ENCODE assay signal across 1 cellular context in the genomic region with DNA sequence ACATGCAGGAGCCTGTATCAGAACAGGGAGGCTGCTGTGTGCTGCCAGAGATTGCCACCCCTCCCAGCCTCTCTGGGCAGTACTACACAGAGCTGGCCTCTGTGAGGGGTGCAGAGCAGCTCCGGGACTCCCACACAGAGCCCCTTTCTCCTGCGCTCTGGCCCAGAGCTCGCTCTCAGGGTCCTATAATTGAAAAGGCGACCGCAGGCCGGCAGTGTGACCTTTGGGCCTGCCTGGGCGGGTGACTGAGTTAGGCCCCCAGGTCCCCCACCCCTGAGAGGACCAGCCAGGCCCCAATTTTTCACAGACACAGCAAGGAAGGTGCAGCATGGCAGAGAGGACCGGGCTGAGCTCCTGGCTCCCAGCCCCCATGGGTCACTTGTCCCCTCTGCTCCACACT.
TF ChIP-seq lines count a peak whose summit lies in the region.

No MANE protein-coding gene starts in this region.

TF ChIP-seq in H1, 55 proteins besides CTCF, POLR2A, EP300 and RAD21:
- TF ChIP-seq, protein P1, sequence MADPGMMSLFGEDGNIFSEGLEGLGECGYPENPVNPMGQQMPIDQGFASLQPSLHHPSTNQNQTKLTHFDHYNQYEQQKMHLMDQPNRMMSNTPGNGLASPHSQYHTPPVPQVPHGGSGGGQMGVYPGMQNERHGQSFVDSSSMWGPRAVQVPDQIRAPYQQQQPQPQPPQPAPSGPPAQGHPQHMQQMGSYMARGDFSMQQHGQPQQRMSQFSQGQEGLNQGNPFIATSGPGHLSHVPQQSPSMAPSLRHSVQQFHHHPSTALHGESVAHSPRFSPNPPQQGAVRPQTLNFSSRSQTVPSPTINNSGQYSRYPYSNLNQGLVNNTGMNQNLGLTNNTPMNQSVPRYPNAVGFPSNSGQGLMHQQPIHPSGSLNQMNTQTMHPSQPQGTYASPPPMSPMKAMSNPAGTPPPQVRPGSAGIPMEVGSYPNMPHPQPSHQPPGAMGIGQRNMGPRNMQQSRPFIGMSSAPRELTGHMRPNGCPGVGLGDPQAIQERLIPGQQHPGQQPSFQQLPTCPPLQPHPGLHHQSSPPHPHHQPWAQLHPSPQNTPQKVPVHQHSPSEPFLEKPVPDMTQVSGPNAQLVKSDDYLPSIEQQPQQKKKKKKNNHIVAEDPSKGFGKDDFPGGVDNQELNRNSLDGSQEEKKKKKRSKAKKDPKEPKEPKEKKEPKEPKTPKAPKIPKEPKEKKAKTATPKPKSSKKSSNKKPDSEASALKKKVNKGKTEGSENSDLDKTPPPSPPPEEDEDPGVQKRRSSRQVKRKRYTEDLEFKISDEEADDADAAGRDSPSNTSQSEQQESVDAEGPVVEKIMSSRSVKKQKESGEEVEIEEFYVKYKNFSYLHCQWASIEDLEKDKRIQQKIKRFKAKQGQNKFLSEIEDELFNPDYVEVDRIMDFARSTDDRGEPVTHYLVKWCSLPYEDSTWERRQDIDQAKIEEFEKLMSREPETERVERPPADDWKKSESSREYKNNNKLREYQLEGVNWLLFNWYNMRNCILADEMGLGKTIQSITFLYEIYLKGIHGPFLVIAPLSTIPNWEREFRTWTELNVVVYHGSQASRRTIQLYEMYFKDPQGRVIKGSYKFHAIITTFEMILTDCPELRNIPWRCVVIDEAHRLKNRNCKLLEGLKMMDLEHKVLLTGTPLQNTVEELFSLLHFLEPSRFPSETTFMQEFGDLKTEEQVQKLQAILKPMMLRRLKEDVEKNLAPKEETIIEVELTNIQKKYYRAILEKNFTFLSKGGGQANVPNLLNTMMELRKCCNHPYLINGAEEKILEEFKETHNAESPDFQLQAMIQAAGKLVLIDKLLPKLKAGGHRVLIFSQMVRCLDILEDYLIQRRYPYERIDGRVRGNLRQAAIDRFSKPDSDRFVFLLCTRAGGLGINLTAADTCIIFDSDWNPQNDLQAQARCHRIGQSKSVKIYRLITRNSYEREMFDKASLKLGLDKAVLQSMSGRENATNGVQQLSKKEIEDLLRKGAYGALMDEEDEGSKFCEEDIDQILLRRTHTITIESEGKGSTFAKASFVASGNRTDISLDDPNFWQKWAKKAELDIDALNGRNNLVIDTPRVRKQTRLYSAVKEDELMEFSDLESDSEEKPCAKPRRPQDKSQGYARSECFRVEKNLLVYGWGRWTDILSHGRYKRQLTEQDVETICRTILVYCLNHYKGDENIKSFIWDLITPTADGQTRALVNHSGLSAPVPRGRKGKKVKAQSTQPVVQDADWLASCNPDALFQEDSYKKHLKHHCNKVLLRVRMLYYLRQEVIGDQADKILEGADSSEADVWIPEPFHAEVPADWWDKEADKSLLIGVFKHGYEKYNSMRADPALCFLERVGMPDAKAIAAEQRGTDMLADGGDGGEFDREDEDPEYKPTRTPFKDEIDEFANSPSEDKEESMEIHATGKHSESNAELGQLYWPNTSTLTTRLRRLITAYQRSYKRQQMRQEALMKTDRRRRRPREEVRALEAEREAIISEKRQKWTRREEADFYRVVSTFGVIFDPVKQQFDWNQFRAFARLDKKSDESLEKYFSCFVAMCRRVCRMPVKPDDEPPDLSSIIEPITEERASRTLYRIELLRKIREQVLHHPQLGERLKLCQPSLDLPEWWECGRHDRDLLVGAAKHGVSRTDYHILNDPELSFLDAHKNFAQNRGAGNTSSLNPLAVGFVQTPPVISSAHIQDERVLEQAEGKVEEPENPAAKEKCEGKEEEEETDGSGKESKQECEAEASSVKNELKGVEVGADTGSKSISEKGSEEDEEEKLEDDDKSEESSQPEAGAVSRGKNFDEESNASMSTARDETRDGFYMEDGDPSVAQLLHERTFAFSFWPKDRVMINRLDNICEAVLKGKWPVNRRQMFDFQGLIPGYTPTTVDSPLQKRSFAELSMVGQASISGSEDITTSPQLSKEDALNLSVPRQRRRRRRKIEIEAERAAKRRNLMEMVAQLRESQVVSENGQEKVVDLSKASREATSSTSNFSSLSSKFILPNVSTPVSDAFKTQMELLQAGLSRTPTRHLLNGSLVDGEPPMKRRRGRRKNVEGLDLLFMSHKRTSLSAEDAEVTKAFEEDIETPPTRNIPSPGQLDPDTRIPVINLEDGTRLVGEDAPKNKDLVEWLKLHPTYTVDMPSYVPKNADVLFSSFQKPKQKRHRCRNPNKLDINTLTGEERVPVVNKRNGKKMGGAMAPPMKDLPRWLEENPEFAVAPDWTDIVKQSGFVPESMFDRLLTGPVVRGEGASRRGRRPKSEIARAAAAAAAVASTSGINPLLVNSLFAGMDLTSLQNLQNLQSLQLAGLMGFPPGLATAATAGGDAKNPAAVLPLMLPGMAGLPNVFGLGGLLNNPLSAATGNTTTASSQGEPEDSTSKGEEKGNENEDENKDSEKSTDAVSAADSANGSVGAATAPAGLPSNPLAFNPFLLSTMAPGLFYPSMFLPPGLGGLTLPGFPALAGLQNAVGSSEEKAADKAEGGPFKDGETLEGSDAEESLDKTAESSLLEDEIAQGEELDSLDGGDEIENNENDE (IDR thresholded peaks at IDR 0.05; ENCODE audit: insufficient replicate concordance, low read length): no peak
- TF ChIP-seq FOSL1 (IDR thresholded peaks at IDR 0.05; ENCODE audit: insufficient read depth, low read depth, low read length) (no peak), KDM1A (IDR thresholded peaks at IDR 0.05; ENCODE audit: borderline replicate concordance, low read length) (no peak), SIRT6 (IDR thresholded peaks at IDR 0.05; ENCODE audit: low read length) (no peak), CTBP2 (IDR thresholded peaks at IDR 0.05; ENCODE audit: borderline replicate concordance, insufficient read depth, insufficient read length, low read length) (no peak), TCF12 (IDR thresholded peaks at IDR 0.05; ENCODE audit: low read depth, low read length) (no peak)
